In the genomic region with DNA sequence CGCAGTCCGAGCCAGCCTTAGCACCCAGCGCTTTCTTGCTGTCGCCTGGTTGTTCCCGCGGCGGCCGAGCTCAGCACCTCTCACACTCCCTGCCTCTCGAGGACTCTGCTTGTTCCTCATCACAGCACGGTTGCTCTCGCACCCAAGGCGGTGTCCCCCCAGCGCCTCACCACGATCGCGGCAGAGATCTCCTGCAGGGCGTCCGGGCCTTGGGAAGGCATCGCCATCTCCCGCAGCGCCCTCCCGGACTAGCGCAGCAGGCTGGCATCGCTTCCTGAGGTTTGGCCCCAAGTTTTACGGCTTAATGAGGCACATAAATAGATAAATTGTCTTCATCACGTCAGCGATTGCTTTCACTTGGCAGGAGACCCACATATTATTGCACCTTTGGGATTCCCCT, we compare ENCODE assay signal across 25 cellular contexts.
DNase-seq lines count a peak whose midpoint lies in the region; ATAC-seq and TF ChIP-seq lines count a peak whose summit lies in the region.
"Had no signal": no experiment of that assay in that cellular context is flagged by ENCODE, and none has a peak within 500 bp of the region (broad histone marks: within the 10 kb centered on the region; RNA-seq: fewer than 3 reads in every experiment).

No MANE protein-coding gene starts in this region.

- H3K4me1 ChIP-seq in A673 (ENCODE audit: insufficient read depth, low read length, poor library complexity, severe bottlenecking) (peaks cover 15% of the 10 kb centered on the region), duodenal mucosa (ENCODE audit: control insufficient read depth in 1 of 2, insufficient read depth in 2 of 2, low read length in 2 of 2) (peaks cover 7 to 8% of the 10 kb centered on the region in 2 donors), foreskin keratinocyte (no peaks in the 10 kb centered on the region)
- H3K4me1 ChIP-seq: BLaER1, SJSA1 had no signal

- H3K9ac ChIP-seq in duodenal mucosa (ENCODE audit: low read depth in 1 of 2, low read length in 2 of 2) = peak overlapping the region; percentile 9 to 24
- H3K9ac ChIP-seq: BLaER1, GM23248 had no signal

- H3K27me3 ChIP-seq in A673 (replicated peaks; ENCODE audit: insufficient read depth, low read depth, low read length, poor library complexity) (no peaks in the 10 kb centered on the region), duodenal mucosa (ENCODE audit: control insufficient read depth in 1 of 2, insufficient read depth in 2 of 2, low read length in 2 of 2) (peaks cover 0 to 5% of the 10 kb centered on the region in 2 donors), foreskin keratinocyte (no peaks in the 10 kb centered on the region)
- H3K27me3 ChIP-seq: BLaER1, SJSA1 had no signal

- ATAC-seq in foreskin keratinocyte = no peak
- no peak for ATAC-seq in HG02798 (IDR thresholded peaks at IDR 0.05; ENCODE audit: poor library complexity, unreplicated experiment)
- ATAC-seq: PC-3, T-cell had no signal

- H3K4me1 Mint-ChIP-seq in nephron progenitor cell = peaks cover 28% of the 10 kb centered on the region

- intact Hi-C loops in A673 (cut with micrococcal nuclease; ENCODE audit: unreplicated experiment) = no loop called here

- peaks cover 5% of the 10 kb centered on the region for H3K9me3 Mint-ChIP-seq in nephron progenitor cell
- H3K9me3 Mint-ChIP-seq: CD4-positive, alpha-beta T cell; H9 had no signal

- peak; percentile 57 for DNase-seq in A673 (ENCODE audit: low spot score)
- DNase-seq in NCI-H69 (lab: John Stamatoyannopoulos, UW) = peak; percentile 89
- no peak for DNase-seq in nephron progenitor cell
- no peak for DNase-seq in foreskin keratinocyte
- no peak for DNase-seq in RWPE1 (ENCODE audit: low spot score)
- DNase-seq: CD4-positive, alpha-beta T cell; COR-L47; DMS79 treated with DMSO at 0.1 percent for 48 hours; GM23248; HFFc6; NCI-H1048; NCI-H1436; NCI-H187; NCI-H2081 treated with DMSO at 0.1 percent for 48 hours; NCI-H2171; NCI-H226; NCI-H510A; PC-3; Right ventricle myocardium superior; T-cell had no signal

- H3K4me3 ChIP-seq in A673 (ENCODE audit: low read depth, low read length, poor library complexity, severe bottlenecking) = no peak overlapping the region
- H3K4me3 ChIP-seq in duodenal mucosa (ENCODE audit: low read depth in 1 of 2, low read length in 2 of 2) = peak overlapping the region; percentile 54 to 64
- H3K4me3 ChIP-seq: BLaER1, GM23248, SJSA1 had no signal

- H3K27me3 Mint-ChIP-seq in nephron progenitor cell (ENCODE audit: low read depth, poor library complexity) = peaks cover 3% of the 10 kb centered on the region
- H3K27me3 Mint-ChIP-seq: CD4-positive, alpha-beta T cell; T-cell had no signal

- CTCF ChIA-PET in A673 (lab: Charles Lee) (no interaction called here), RWPE1 (lab: Yijun Ruan, JAX) (interaction anchor here (0.6 kb wide), 1 partner anchor 20 kb away, joined by 3 read pairs; no protein-coding TSS in a partner anchor)

- peak overlapping the region; percentile 25 for H3K27ac Mint-ChIP-seq in nephron progenitor cell
- H3K27ac Mint-ChIP-seq: CD4-positive, alpha-beta T cell; H9; HFFc6; T-cell had no signal

- no peaks in the 10 kb centered on the region for H3K36me3 ChIP-seq in A673 (ENCODE audit: insufficient read depth, low read length, poor library complexity, severe bottlenecking)
- no peaks in the 10 kb centered on the region for H3K36me3 ChIP-seq in duodenal mucosa (ENCODE audit: control insufficient read depth in 1 of 2, insufficient read depth in 2 of 2, low read length in 2 of 2)
- H3K36me3 ChIP-seq: BLaER1, SJSA1 had no signal

- H3K9me3 ChIP-seq in A673 (ENCODE audit: low read depth, low read length, poor library complexity, severe bottlenecking) (no peaks in the 10 kb centered on the region), duodenal mucosa (ENCODE audit: control insufficient read depth in 1 of 2, low read length in 2 of 2) (no peaks in the 10 kb centered on the region)
- H3K9me3 ChIP-seq: BLaER1, SJSA1 had no signal

- no peak overlapping the region for H3K27ac ChIP-seq in A673 (ENCODE audit: low read depth, low read length, poor library complexity, severe bottlenecking)
- no peak overlapping the region for H3K27ac ChIP-seq in duodenal mucosa (ENCODE audit: low read depth, low read length)
- no peak overlapping the region for H3K27ac ChIP-seq in foreskin keratinocyte
- no peak overlapping the region for H3K27ac ChIP-seq in RWPE1
- H3K27ac ChIP-seq: BLaER1, GM23248, SJSA1 had no signal

- BruUV-seq in A673 (replicated peaks; lab: Mats Ljungman, UMichigan) = no TSS peak

- POLR2A ChIA-PET in A673 (lab: Charles Lee; ENCODE audit: low non-redundant PET) (no interaction called here), RWPE1 (lab: Yijun Ruan, JAX; ENCODE audit: low non-redundant PET) (no interaction called here)

- H3K36me3 Mint-ChIP-seq in nephron progenitor cell (ENCODE audit: low read depth) = no peaks in the 10 kb centered on the region
- H3K36me3 Mint-ChIP-seq: T-cell had no signal

- TF ChIP-seq CTCF in A673 (conservative IDR thresholded peaks at IDR 0.05; ENCODE audit: low read depth, low read length) (no peak), nephron progenitor cell (IDR thresholded peaks at IDR 0.05) (no peak), foreskin keratinocyte (conservative IDR thresholded peaks at IDR 0.05) (no peak), RWPE1 (conservative IDR thresholded peaks at IDR 0.05; ENCODE audit: low read depth) (no peak)

- no peak overlapping the region for H3K4me3 Mint-ChIP-seq in nephron progenitor cell
- H3K4me3 Mint-ChIP-seq: CD4-positive, alpha-beta T cell; H9; HFFc6; T-cell had no signal

Comparison
In these comparisons a context has a peak if more than half of its experiments do, and no peak if none do; other contexts are left out.
1. DNase-seq: peak in A673 (single experiment) and NCI-H69 (single experiment); none in nephron progenitor cell (single experiment), foreskin keratinocyte (0 of 2) and RWPE1 (single experiment).